In genomic region chr1:7526196-7526866, GRCh38 we compare ENCODE assay signal across 23 cellular contexts.
DNase-seq lines count a peak whose midpoint lies in the region; ATAC-seq and TF ChIP-seq lines count a peak whose summit lies in the region.
"Had no signal": no experiment of that assay in that cellular context is flagged by ENCODE, and none has a peak within 500 bp of the region (broad histone marks: within the 10 kb centered on the region; RNA-seq: fewer than 3 reads in every experiment).

No MANE protein-coding gene starts in this region.

- WGBS in IMR-90 (ENCODE audit: extremely low coverage in 2 of 2, insufficient read length in 1 of 2), 2 experiments: 76% methylated on average over 2 of the region's 10 CpGs; no CpG with 5 or more reads in 1 of the 2 experiments
- WGBS in mesodermal cell (ENCODE audit: insufficient coverage in 2 of 2), 2 experiments: 86 to 98% methylated on average over 5 to 8 of the region's 10 CpGs
- WGBS in suprapubic skin: 92% methylated on average over 10 of the region's 10 CpGs

- no peak overlapping the region for H2BK15ac ChIP-seq in IMR-90 (ENCODE audit: low read depth, low read length)

- H3K56ac ChIP-seq in IMR-90 (ENCODE audit: extremely low read depth, insufficient read depth, low read length): no peak overlapping the region

- no peak for TF ChIP-seq EP300 in suprapubic skin (IDR thresholded peaks at IDR 0.05)

- 0 out of 2 replicates have a peak, but pooled peaks cover 3% of the 10 kb centered on the region for H3K9me1 ChIP-seq in IMR-90 (ENCODE audit: insufficient read depth, low read length)

- H3K4me2 ChIP-seq in IMR-90 (ENCODE audit: low read depth, low read length) (no peak overlapping the region), Karpas-422 (ENCODE audit: low read depth, low read length, poor library complexity, severe bottlenecking) (no peak overlapping the region)

- no peaks in the 10 kb centered on the region for H3K36me3 ChIP-seq in IMR-90 (ENCODE audit: control insufficient read depth, insufficient read depth, low read length)
- no peaks in the 10 kb centered on the region for H3K36me3 ChIP-seq in mesodermal cell (ENCODE audit: control insufficient read depth, insufficient read depth, low read length)
- H3K36me3 ChIP-seq in suprapubic skin: no peaks in the 10 kb centered on the region
- no peaks in the 10 kb centered on the region for H3K36me3 ChIP-seq in Karpas-422 (ENCODE audit: insufficient read depth, low read length)
- H3K36me3 ChIP-seq: heart right ventricle, tibial artery had no signal

- H3K9me3 ChIP-seq in IMR-90 (ENCODE audit: control insufficient read depth, insufficient read depth, low read length) (no peaks in the 10 kb centered on the region), mesodermal cell (ENCODE audit: control insufficient read depth, low read length) (no peaks in the 10 kb centered on the region), suprapubic skin (no peaks in the 10 kb centered on the region), Karpas-422 (ENCODE audit: low read length) (no peaks in the 10 kb centered on the region)
- H3K9me3 ChIP-seq: heart right ventricle, tibial artery had no signal

- no peaks in the 10 kb centered on the region for H4K20me1 ChIP-seq in IMR-90 (ENCODE audit: insufficient read depth, low read length)
- H4K20me1 ChIP-seq in Karpas-422 (ENCODE audit: insufficient read depth, low read depth, low read length): no peaks in the 10 kb centered on the region

- intact Hi-C loops in IMR-90 (cut with micrococcal nuclease): no loop called here
- intact Hi-C loops in Calu3 (cut with micrococcal nuclease; ENCODE audit: unreplicated experiment): no loop called here

- TF ChIP-seq CTCF in IMR-90 (conservative IDR thresholded peaks at IDR 0.05; ENCODE audit: low read depth, low read length): no peak
- no peak for TF ChIP-seq CTCF in suprapubic skin (IDR thresholded peaks at IDR 0.05)
- TF ChIP-seq CTCF in Calu3 (IDR thresholded peaks at IDR 0.05; ENCODE audit: unreplicated experiment): no peak

- H3K4me3 ChIP-seq in IMR-90 (ENCODE audit: insufficient read depth, low read depth, low read length) (no peak overlapping the region), mesodermal cell (ENCODE audit: extremely low read depth, insufficient read depth, low read length, poor library complexity, severe bottlenecking) (no peak overlapping the region), suprapubic skin (no peak overlapping the region), Karpas-422 (ENCODE audit: low read length) (no peak overlapping the region)
- H3K4me3 ChIP-seq: heart right ventricle, tibial artery had no signal

- H2AK9ac ChIP-seq in IMR-90 (replicated peaks; ENCODE audit: low read depth, low read length, poor library complexity): no peak overlapping the region

- H4K8ac ChIP-seq in IMR-90 (ENCODE audit: low read depth in 2 of 2, low read length in 2 of 2): no peak overlapping the region; a peak in 1 of 4 replicates

- H3K14ac ChIP-seq in IMR-90 (replicated peaks; ENCODE audit: low read depth, low read length): no peak overlapping the region

- H3K79me1 ChIP-seq in IMR-90 (ENCODE audit: low read depth in 1 of 2, low read length in 2 of 2): no peaks in the 10 kb centered on the region

- BruUV-seq in IMR-90 (replicated peaks; lab: Mats Ljungman, UMichigan) (no TSS peak), Calu3 (replicated peaks; lab: Mats Ljungman, UMichigan) (no TSS peak)

- ATAC-seq in IMR-90 (ENCODE audit: low read depth): peak; percentile 50
- ATAC-seq: T-helper 17 cell had no signal

- CTCF ChIA-PET in IMR-90 (lab: Yijun Ruan, JAX): no interaction called here
- CTCF ChIA-PET in Calu3 (lab: Charles Lee): no interaction called here

- H3K4ac ChIP-seq in IMR-90 (ENCODE audit: low read depth, low read length): no peak overlapping the region

- no peak overlapping the region for H2AK5ac ChIP-seq in IMR-90 (ENCODE audit: low read depth, low read length)

- H3K36me3 Mint-ChIP-seq in Calu3 (ENCODE audit: insufficient read depth, unreplicated experiment): no peaks in the 10 kb centered on the region
- H3K36me3 Mint-ChIP-seq: stimulated activated effector memory CD8-positive, alpha-beta T cell treated with anti-CD3 and anti-CD28 coated beads, Interleukin-12 subunit alpha, Interleukin-12 subunit beta, amount 100 ng/mL, for 72 hours had no signal

- no peak overlapping the region for H3K18ac ChIP-seq in IMR-90 (ENCODE audit: low read depth, low read length)

- H2BK5ac ChIP-seq in IMR-90 (ENCODE audit: low read depth, low read length, poor library complexity, severe bottlenecking): peak overlapping the region; percentile 11

- H4K91ac ChIP-seq in IMR-90 (ENCODE audit: insufficient read depth, low read depth, low read length): no peak overlapping the region

- no peak for TF ChIP-seq RAD21 in IMR-90 (IDR thresholded peaks at IDR 0.05; ENCODE audit: low read length)

- no peak overlapping the region for H3K23ac ChIP-seq in IMR-90 (ENCODE audit: low read depth, low read length)

- H3K27ac ChIP-seq in IMR-90 (ENCODE audit: insufficient read depth, low read length): no peak overlapping the region
- peak overlapping the region; percentile 5 for H3K27ac ChIP-seq in mesodermal cell (ENCODE audit: low read depth, low read length, severe bottlenecking)
- no peak overlapping the region for H3K27ac ChIP-seq in suprapubic skin
- no peak overlapping the region for H3K27ac ChIP-seq in Karpas-422 (ENCODE audit: low read length)
- H3K27ac ChIP-seq: heart right ventricle, tibial artery had no signal

- H3K4me3 Mint-ChIP-seq in Calu3 (ENCODE audit: low read depth, unreplicated experiment): no peak overlapping the region
- H3K4me3 Mint-ChIP-seq: activated B cell treated with CpG ODN at 0.5 μM for 24 hours; activated T-helper 17 cell treated with anti-CD3 and anti-CD28 coated beads, Interleukin-2, amount 50 U/mL, for 72 hours; CD8-positive, alpha-beta memory T cell; stimulated activated effector memory CD8-positive, alpha-beta T cell treated with anti-CD3 and anti-CD28 coated beads, Interleukin-12 subunit alpha, Interleukin-12 subunit beta, amount 100 ng/mL, for 72 hours; T-helper 17 cell had no signal

- H3K27me3 Mint-ChIP-seq in Calu3 (ENCODE audit: unreplicated experiment): peaks cover 48% of the 10 kb centered on the region

- peaks cover 8% of the 10 kb centered on the region for H3K4me1 ChIP-seq in IMR-90 (ENCODE audit: control insufficient read depth, insufficient read depth, low read length)
- peaks cover 27% of the 10 kb centered on the region for H3K4me1 ChIP-seq in mesodermal cell (ENCODE audit: control insufficient read depth, insufficient read depth, low read length, poor library complexity, severe bottlenecking)
- no peaks in the 10 kb centered on the region for H3K4me1 ChIP-seq in suprapubic skin
- no peaks in the 10 kb centered on the region for H3K4me1 ChIP-seq in Karpas-422 (ENCODE audit: low read length)
- H3K4me1 ChIP-seq: tibial artery had no signal

- in situ Hi-C loops in IMR-90 (cut with MboI; ENCODE audit: low sequenced_read_pairs): no loop called here

- TF ChIP-seq POLR2A in IMR-90 (IDR thresholded peaks at IDR 0.05; ENCODE audit: low read depth, low read length): no peak
- no peak for TF ChIP-seq POLR2A in suprapubic skin (IDR thresholded peaks at IDR 0.05)

- no peak overlapping the region; the same call in 1 of the 2 replicates for H2BK20ac ChIP-seq in IMR-90 (ENCODE audit: low read depth, low read length)

- dilution Hi-C loops in IMR-90 (cut with HindIII; ENCODE audit: low sequenced_read_pairs, unreplicated experiment): no loop called here

- no peak overlapping the region for H3K9ac ChIP-seq in IMR-90 (ENCODE audit: low read depth, low read length)
- no peak overlapping the region for H3K9ac ChIP-seq in Karpas-422 (ENCODE audit: low read length)

- POLR2A ChIA-PET in IMR-90 (lab: Charles Lee; ENCODE audit: unreplicated experiment): no interaction called here

- DNase-seq in AG08395 (ENCODE audit: low spot score): peak; percentile 20
- DNase-seq in IMR-90: no peak
- peak; percentile 41 for DNase-seq in astrocyte of the hippocampus (ENCODE audit: low read depth, low spot score)
- DNase-seq in HCEC 1CT: no peak
- no peak for DNase-seq in suprapubic skin (ENCODE audit: low spot score in 2 of 2)
- no peak for DNase-seq in Karpas-422
- DNase-seq in Calu3: no peak
- DNase-seq: activated B cell treated with CpG ODN at 0.5 μM for 24 hours; caudate nucleus; effector CD4-positive, alpha-beta T cell; heart right ventricle; MV-4-11; NCI-H1930; NCI-H446 treated with DMSO at 0.1 percent for 48 hours; retina; SHP77; stimulated activated CD4-positive, alpha-beta T cell treated with anti-CD3 and anti-CD28 coated beads, Interleukin-15, amount 100 ng/mL, for 24 hours; T-helper 17 cell; tibial artery had no signal

- no peaks in the 10 kb centered on the region for H3K79me2 ChIP-seq in Karpas-422 (ENCODE audit: low read length)

- H2BK120ac ChIP-seq in IMR-90 (ENCODE audit: low read depth, low read length): no peak overlapping the region

- H4K5ac ChIP-seq in IMR-90 (ENCODE audit: low read depth, low read length): no peak overlapping the region

- H3K27me3 ChIP-seq in IMR-90 (ENCODE audit: control insufficient read depth, insufficient read depth, low read length) (no peaks in the 10 kb centered on the region), suprapubic skin (peaks cover 10% of the 10 kb centered on the region), Karpas-422 (ENCODE audit: low read length) (no peaks in the 10 kb centered on the region; the same call in 1 of the 2 replicates)
- H3K27me3 ChIP-seq: heart right ventricle had no signal

- H3K9me2 ChIP-seq in Karpas-422 (replicated peaks; ENCODE audit: insufficient read depth, low read length): no peaks in the 10 kb centered on the region

- H3K4me1 Mint-ChIP-seq in Calu3 (ENCODE audit: low read depth, unreplicated experiment): no peaks in the 10 kb centered on the region
- H3K4me1 Mint-ChIP-seq: activated B cell treated with CpG ODN at 0.5 μM for 24 hours; activated T-helper 17 cell treated with anti-CD3 and anti-CD28 coated beads, Interleukin-2, amount 50 U/mL, for 72 hours; CD8-positive, alpha-beta memory T cell; stimulated activated effector memory CD8-positive, alpha-beta T cell treated with anti-CD3 and anti-CD28 coated beads, Interleukin-12 subunit alpha, Interleukin-12 subunit beta, amount 100 ng/mL, for 72 hours; T-helper 17 cell had no signal

- no peaks in the 10 kb centered on the region for H3K9me3 Mint-ChIP-seq in Calu3 (ENCODE audit: low read depth, unreplicated experiment)
- H3K9me3 Mint-ChIP-seq: activated B cell treated with CpG ODN at 0.5 μM for 24 hours; activated T-helper 17 cell treated with anti-CD3 and anti-CD28 coated beads, Interleukin-2, amount 50 U/mL, for 72 hours; CD8-positive, alpha-beta memory T cell; stimulated activated effector memory CD8-positive, alpha-beta T cell treated with anti-CD3 and anti-CD28 coated beads, Interleukin-12 subunit alpha, Interleukin-12 subunit beta, amount 100 ng/mL, for 72 hours had no signal

- no peak overlapping the region for H3K27ac Mint-ChIP-seq in Calu3 (ENCODE audit: unreplicated experiment)
- H3K27ac Mint-ChIP-seq: activated B cell treated with CpG ODN at 0.5 μM for 24 hours; activated T-helper 17 cell treated with anti-CD3 and anti-CD28 coated beads, Interleukin-2, amount 50 U/mL, for 72 hours; CD8-positive, alpha-beta memory T cell; stimulated activated effector memory CD8-positive, alpha-beta T cell treated with anti-CD3 and anti-CD28 coated beads, Interleukin-12 subunit alpha, Interleukin-12 subunit beta, amount 100 ng/mL, for 72 hours; T-helper 17 cell had no signal

- peak overlapping the region; percentile 73 for H2AFZ ChIP-seq in IMR-90 (replicated peaks; ENCODE audit: low read length, poor library complexity)
- H2AFZ ChIP-seq in Karpas-422 (ENCODE audit: low read length): no peak overlapping the region

Comparison
In these comparisons a context has a peak if more than half of its experiments do, and no peak if none do; other contexts are left out.
1. DNase-seq: peak in AG08395 (single experiment) and astrocyte of the hippocampus (single experiment); none in IMR-90 (single experiment), HCEC 1CT (single experiment), suprapubic skin (0 of 2), Karpas-422 (single experiment) and Calu3 (single experiment).